Comparison of ENCODE assay signal across 1 cellular context in genomic region chr17:44014437-44015172, GRCh38.
A peak's percentile ranks its signal among the peaks of the same experiment; 100 is the strongest.
TF ChIP-seq lines count a peak whose summit lies in the region.

Gene TMEM101, minus strand, starts transcription at chr17:44014963. Its CDS starts 11 bp downstream, at chr17:44014952.

TF ChIP-seq in HepG2, 621 proteins besides CTCF, POLR2A, EP300 and RAD21 (continued from another document and continues in another):
- TF ChIP-seq SNAPC4 (CRISPR knock-in tag; IDR thresholded peaks at IDR 0.05): peak; percentile 96
- TF ChIP-seq POLR2AphosphoS2 (IDR thresholded peaks at IDR 0.05; ENCODE audit: low read depth, low read length): 0 out of 2 replicates have a peak, but pooled peaks have one; percentile 56
- no peak for TF ChIP-seq ZNF367 (CRISPR knock-in tag; IDR thresholded peaks at IDR 0.05; ENCODE audit: borderline replicate concordance)
- no peak for TF ChIP-seq ZNF646 (CRISPR knock-in tag; IDR thresholded peaks at IDR 0.05)
- TF ChIP-seq NFKB2 (CRISPR knock-in tag; IDR thresholded peaks at IDR 0.05; ENCODE audit: borderline replicate concordance): peak; percentile 86; the same call in 1 of the 2 replicates
- TF ChIP-seq TFDP1 (CRISPR knock-in tag; IDR thresholded peaks at IDR 0.05; ENCODE audit: borderline replicate concordance): peak; percentile 86
- TF ChIP-seq ARID5B (CRISPR knock-in tag; IDR thresholded peaks at IDR 0.05): peak; percentile 87
- peak; percentile 62; the same call in 1 of the 2 replicates for TF ChIP-seq ZFP1 (CRISPR knock-in tag; IDR thresholded peaks at IDR 0.05)
- TF ChIP-seq FOXK1 (CRISPR knock-in tag; IDR thresholded peaks at IDR 0.05; ENCODE audit: borderline replicate concordance, low read depth): peak; percentile 94
- peak; percentile 52; the same call in 1 of the 2 replicates for TF ChIP-seq FUBP1 (CRISPR knock-in tag; IDR thresholded peaks at IDR 0.05; ENCODE audit: borderline replicate concordance)
- TF ChIP-seq ATF6 (CRISPR knock-in tag; conservative IDR thresholded peaks at IDR 0.05): peak; percentile 80; the same call in 1 of the 2 replicates
- peak; percentile 58; the same call in 1 of the 2 replicates for TF ChIP-seq NFE2 (CRISPR knock-in tag; IDR thresholded peaks at IDR 0.05)
- TF ChIP-seq HNRNPH1 (optimal IDR thresholded peaks at IDR 0.05; ENCODE audit: low read depth, low read length): no peak
- TF ChIP-seq GLMP (CRISPR knock-in tag; IDR thresholded peaks at IDR 0.05; ENCODE audit: borderline replicate concordance): no peak
- TF ChIP-seq DR1 (CRISPR knock-in tag; IDR thresholded peaks at IDR 0.05): peak; percentile 58
- TF ChIP-seq ARNT (IDR thresholded peaks at IDR 0.05): no peak
- TF ChIP-seq REST (IDR thresholded peaks at IDR 0.05; ENCODE audit: borderline replicate concordance in 1 of 2, low read depth in 1 of 2, low read length in 2 of 2): peak in 1 of 2 experiments; percentile 72; a peak in 1 of 4 replicates
- peak; percentile 97 for TF ChIP-seq NFRKB (IDR thresholded peaks at IDR 0.05)
- peak; percentile 90; the same call in 1 of the 2 replicates for TF ChIP-seq BCL3 (CRISPR knock-in tag; IDR thresholded peaks at IDR 0.05)
- no peak for TF ChIP-seq LCORL (IDR thresholded peaks at IDR 0.05)
- peak; percentile 85 for TF ChIP-seq LCORL (CRISPR knock-in tag; IDR thresholded peaks at IDR 0.05)
